In the genomic region with DNA sequence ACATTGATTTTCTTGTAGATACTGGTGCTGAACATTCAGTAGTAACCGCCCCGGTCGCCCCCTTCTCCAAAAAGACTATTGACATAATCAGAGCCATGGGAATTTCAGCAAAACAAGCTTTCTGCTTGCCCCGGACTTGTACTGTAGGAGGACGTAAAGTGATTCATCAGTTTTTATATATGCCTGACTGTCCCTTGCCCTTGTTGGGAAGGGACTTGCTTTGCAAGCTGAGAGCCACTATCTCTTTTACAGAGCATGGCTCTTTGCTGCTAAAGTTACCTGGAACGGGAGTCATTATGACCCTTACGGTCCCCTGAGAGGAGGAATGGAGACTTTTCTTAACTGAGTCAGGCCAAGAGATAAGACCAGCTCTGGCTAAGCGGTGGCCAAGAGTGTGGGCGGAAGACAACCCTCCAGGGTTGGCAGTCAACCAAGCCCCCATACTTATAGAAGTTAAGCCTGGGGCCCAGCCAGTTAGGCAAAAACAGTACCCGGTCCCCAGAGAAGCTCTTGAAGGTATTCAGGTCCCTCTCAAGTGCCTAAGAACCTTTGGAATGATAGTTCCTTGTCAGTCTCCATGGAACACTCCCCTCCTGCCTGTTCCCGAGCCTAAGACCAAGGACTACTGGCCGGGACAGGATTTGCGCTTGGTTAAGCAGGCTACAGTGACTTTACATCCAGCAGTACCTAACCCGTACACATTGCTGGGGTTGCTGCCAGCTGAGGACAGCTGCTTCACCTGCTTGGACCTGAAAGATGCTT, we compare ENCODE assay signal across 1 cellular context.
TF ChIP-seq lines count a peak whose summit lies in the region.

No MANE protein-coding gene starts in this region.

TF ChIP-seq in K562, 482 proteins besides CTCF, POLR2A, EP300 and RAD21:
- TF ChIP-seq EGR1 (conservative IDR thresholded peaks at IDR 0.05) (peak; percentile 43; the same call in 1 of the 2 replicates), C11orf30 (IDR thresholded peaks at IDR 0.05; ENCODE audit: low read depth) (0 out of 2 replicates have a peak, but pooled peaks have one; percentile 16)
